Comparison of ENCODE assay signal across 1 cellular context in the genomic region with DNA sequence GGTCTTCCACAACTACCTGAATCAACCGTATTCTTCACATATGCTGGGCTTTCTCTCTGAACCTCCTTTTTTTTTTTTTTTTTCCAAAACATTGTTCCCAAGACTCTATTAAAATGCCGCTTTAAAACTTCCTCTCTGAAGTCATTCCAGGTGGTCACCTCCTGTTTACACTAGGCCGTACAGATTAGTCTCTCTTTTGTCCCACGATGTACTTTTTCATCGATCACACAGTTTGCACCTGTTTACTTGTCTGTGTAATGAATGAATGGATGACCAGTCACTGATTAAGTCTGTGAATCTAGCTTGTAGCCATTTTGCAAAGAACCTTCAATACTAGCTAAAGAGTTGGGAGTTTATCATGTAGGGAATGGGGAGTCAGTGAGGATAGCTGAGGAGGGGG.
TF ChIP-seq lines count a peak whose summit lies in the region.

No MANE protein-coding gene starts in this region.

TF ChIP-seq in HepG2, 621 proteins besides CTCF, POLR2A, EP300 and RAD21 (continued from another document):
- no peak for TF ChIP-seq KDM5A (IDR thresholded peaks at IDR 0.05; ENCODE audit: borderline replicate concordance, low read length)
- TF ChIP-seq U2AF1 (optimal IDR thresholded peaks at IDR 0.05; ENCODE audit: low read depth, low read length): no peak
- no peak for TF ChIP-seq SALL2 (CRISPR knock-in tag; IDR thresholded peaks at IDR 0.05)
- TF ChIP-seq ZNF496 (CRISPR knock-in tag; IDR thresholded peaks at IDR 0.05; ENCODE audit: insufficient replicate concordance): no peak
